Comparison of ENCODE assay signal across 24 cellular contexts in the genomic region with DNA sequence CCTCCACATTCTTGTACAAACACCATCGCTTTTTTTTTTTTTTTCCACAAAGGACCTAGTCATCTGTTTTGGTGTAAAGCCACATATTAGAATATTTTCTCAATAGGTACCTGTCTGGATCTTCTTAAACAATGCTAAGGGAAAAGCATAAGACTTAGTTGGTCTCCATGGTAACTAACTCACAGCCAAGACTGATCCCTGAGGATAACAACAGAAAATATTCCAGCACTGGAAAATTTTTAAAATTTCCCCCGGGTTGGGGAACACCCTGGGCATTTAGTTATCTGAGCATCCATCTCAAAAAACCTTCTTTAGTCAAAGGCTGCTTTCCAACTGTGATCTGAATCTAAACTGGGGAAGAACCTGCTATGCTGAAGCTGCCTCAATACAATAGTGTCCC.
"Had no signal": no experiment of that assay in that cellular context is flagged by ENCODE, and none has a peak within 500 bp of the region (broad histone marks: within the 10 kb centered on the region; RNA-seq: fewer than 3 reads in every experiment).

No MANE protein-coding gene starts in this region.

- H3K9me3 Mint-ChIP-seq: immature natural killer cell, mesothelial cell of epicardium had no signal

- H3K4me1 Mint-ChIP-seq: immature natural killer cell, mesothelial cell of epicardium had no signal

- H3K4me1 ChIP-seq: esophagus muscularis mucosa, foreskin keratinocyte, gastroesophageal sphincter, heart left ventricle, left lung, lower lobe of right lung had no signal

- H3K36me3 ChIP-seq: esophagus muscularis mucosa, gastroesophageal sphincter, heart left ventricle, left lung, lower lobe of right lung had no signal

- ATAC-seq: foreskin keratinocyte, gastroesophageal sphincter, heart left ventricle, left cardiac atrium, left lung, left ventricle myocardium superior, lower lobe of right lung, mucosa of descending colon had no signal

- H3K4me3 Mint-ChIP-seq: immature natural killer cell, mesothelial cell of epicardium had no signal

- H3K36me3 Mint-ChIP-seq: immature natural killer cell, mesothelial cell of epicardium had no signal

- H3K27ac Mint-ChIP-seq: immature natural killer cell, mesothelial cell of epicardium had no signal

- H3K4me2 ChIP-seq: hepatocyte had no signal

- H3K27me3 ChIP-seq: esophagus muscularis mucosa, foreskin keratinocyte, gastroesophageal sphincter, heart left ventricle, hepatocyte, left lung had no signal

- H3K9me3 ChIP-seq: esophagus muscularis mucosa, gastroesophageal sphincter, heart left ventricle, left lung, lower lobe of right lung, mucosa of descending colon had no signal

- DNase-seq: dermis blood vessel endothelial cell; dorsolateral prefrontal cortex; effector CD4-positive, alpha-beta T cell; effector memory CD4-positive, alpha-beta T cell; foreskin keratinocyte; heart left ventricle; hypothalamus; immature natural killer cell; islet precursor cell; kidney; left cardiac atrium; left lung; left ventricle myocardium superior; lower lobe of right lung; mesenchymal stem cell; mucosa of descending colon had no signal

- H3K27ac ChIP-seq: coronary artery, dorsolateral prefrontal cortex, esophagus muscularis mucosa, foreskin keratinocyte, gastroesophageal sphincter, heart left ventricle, hepatocyte, left lung, lower lobe of right lung had no signal

- H3K79me2 ChIP-seq: hepatocyte had no signal

- H2AFZ ChIP-seq: hepatocyte had no signal

- FAIRE-seq: colon, endothelial cell of umbilical vein, frontal cortex, kidney had no signal

- H3K4me3 ChIP-seq: coronary artery, dorsolateral prefrontal cortex, esophagus muscularis mucosa, gastroesophageal sphincter, heart left ventricle, hepatocyte, left lung, lower lobe of right lung, mucosa of descending colon had no signal
